ENCODE assay signal across 1 cellular context in the genomic region with DNA sequence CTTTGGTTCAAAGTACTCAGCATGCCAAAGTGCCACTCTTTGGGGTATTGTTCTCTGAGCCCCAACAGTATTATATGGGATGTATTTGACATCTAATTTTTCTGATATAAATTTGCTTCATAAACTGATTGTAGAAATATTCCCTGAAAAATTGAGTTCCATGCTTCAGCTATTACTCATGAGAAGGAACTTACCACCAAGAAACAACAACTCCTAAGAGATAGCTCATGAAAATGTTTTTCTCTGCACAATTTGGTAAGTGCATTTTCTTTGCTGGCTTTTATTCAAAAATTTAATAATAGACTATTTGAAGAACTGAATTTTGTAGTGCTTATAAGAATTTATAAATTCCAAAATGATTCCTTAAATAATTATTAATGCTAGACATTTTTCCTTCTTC.
TF ChIP-seq lines count a peak whose summit lies in the region.

No MANE protein-coding gene starts in this region.

TF ChIP-seq in K562, 482 proteins besides CTCF, POLR2A, EP300 and RAD21 (continued from another document):
- TF ChIP-seq, protein P1, sequence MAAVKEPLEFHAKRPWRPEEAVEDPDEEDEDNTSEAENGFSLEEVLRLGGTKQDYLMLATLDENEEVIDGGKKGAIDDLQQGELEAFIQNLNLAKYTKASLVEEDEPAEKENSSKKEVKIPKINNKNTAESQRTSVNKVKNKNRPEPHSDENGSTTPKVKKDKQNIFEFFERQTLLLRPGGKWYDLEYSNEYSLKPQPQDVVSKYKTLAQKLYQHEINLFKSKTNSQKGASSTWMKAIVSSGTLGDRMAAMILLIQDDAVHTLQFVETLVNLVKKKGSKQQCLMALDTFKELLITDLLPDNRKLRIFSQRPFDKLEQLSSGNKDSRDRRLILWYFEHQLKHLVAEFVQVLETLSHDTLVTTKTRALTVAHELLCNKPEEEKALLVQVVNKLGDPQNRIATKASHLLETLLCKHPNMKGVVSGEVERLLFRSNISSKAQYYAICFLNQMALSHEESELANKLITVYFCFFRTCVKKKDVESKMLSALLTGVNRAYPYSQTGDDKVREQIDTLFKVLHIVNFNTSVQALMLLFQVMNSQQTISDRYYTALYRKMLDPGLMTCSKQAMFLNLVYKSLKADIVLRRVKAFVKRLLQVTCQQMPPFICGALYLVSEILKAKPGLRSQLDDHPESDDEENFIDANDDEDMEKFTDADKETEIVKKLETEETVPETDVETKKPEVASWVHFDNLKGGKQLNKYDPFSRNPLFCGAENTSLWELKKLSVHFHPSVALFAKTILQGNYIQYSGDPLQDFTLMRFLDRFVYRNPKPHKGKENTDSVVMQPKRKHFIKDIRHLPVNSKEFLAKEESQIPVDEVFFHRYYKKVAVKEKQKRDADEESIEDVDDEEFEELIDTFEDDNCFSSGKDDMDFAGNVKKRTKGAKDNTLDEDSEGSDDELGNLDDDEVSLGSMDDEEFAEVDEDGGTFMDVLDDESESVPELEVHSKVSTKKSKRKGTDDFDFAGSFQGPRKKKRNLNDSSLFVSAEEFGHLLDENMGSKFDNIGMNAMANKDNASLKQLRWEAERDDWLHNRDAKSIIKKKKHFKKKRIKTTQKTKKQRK (IDR thresholded peaks at IDR 0.05; ENCODE audit: borderline replicate concordance, low read depth, low read length), result no peak
